Comparison of ENCODE assay signal across 8 cellular contexts in genomic region chr19:49018388-49019241, GRCh38. TPM values are rescaled to one million over a fixed set of nuclear protein-coding genes. Genes with fewer than 3 reads are reported as not detected.
DNase-seq lines count a peak whose midpoint lies in the region; ATAC-seq and TF ChIP-seq lines count a peak whose summit lies in the region.
"Not testable (repeated sequence)": the region's sequence is repeated elsewhere in the genome, so short reads cannot be mapped to it uniquely, and the experiment has no call there.

No MANE protein-coding gene starts in this region.

- H2BK12ac ChIP-seq in neuronal stem cell (ENCODE audit: low read length): not testable (repeated sequence)

- H2AFZ ChIP-seq in HCT116 (ENCODE audit: low read depth, low read length, poor library complexity, severe bottlenecking); neuronal stem cell (ENCODE audit: low read length): not testable (repeated sequence)

- H3K36me3 Mint-ChIP-seq in CD14-positive monocyte: peaks cover 25 to 34% of the 10 kb centered on the region in 2 donors
- H3K36me3 Mint-ChIP-seq in activated T-helper 2 cell treated with anti-CD3 and anti-CD28 coated beads, Interferon-gamma antibody, Interleukin-2, Interleukin-4, amounts not matched to agents 10 μg/mL and 5 μg/mL and 100 μg/mL, durations not matched to agents 14 hours and 24 hours and 36 hours (ENCODE audit: low read depth): peaks cover 21% of the 10 kb centered on the region

- BruUV-seq in HCT116 (replicated peaks; lab: Mats Ljungman, UMichigan): TSS peak; percentile 97

- H3K9ac ChIP-seq in HCT116 (ENCODE audit: low read length) (peak overlapping the region; percentile 77), stomach smooth muscle (ENCODE audit: low read length in 2 of 2) (peak overlapping the region in 1 of 2 donors; percentile 17)
- not testable (repeated sequence) for H3K9ac ChIP-seq in neuronal stem cell (ENCODE audit: low read depth, low read length, poor library complexity)

- H3K36me3 ChIP-seq in HCT116 (ENCODE audit: control insufficient read depth in 1 of 2, insufficient read depth in 2 of 2, low read length in 2 of 2): peaks cover 6 to 11% of the 10 kb centered on the region in 2 experiments; a peak in 2 of 4 replicates
- H3K36me3 ChIP-seq in effector memory CD4-positive, alpha-beta T cell (ENCODE audit: control insufficient read depth, insufficient read depth, low read length): not testable (repeated sequence)
- H3K36me3 ChIP-seq in neuronal stem cell (replicated peaks in 1 of 2; ENCODE audit: control insufficient read depth in 2 of 2, insufficient read depth in 2 of 2, low read length in 2 of 2): peaks cover 15 to 33% of the 10 kb centered on the region in 2 donors
- peaks cover 0 to 12% of the 10 kb centered on the region in 2 donors for H3K36me3 ChIP-seq in stomach smooth muscle (ENCODE audit: control insufficient read depth in 2 of 2, insufficient read depth in 2 of 2, low read length in 2 of 2)

- not testable (repeated sequence) for H2BK15ac ChIP-seq in neuronal stem cell (ENCODE audit: low read length)

- H3K4me2 ChIP-seq in HCT116 (ENCODE audit: low read length): peak overlapping the region; percentile 95
- H3K4me2 ChIP-seq in neuronal stem cell (ENCODE audit: insufficient read depth, low read length, poor library complexity, severe bottlenecking): peak overlapping the region; percentile 23

- H3K18ac ChIP-seq in neuronal stem cell (ENCODE audit: low read length): peak overlapping the region; percentile 15

- not testable (repeated sequence) for H3K79me2 ChIP-seq in HCT116 (ENCODE audit: insufficient read depth, low read length)

- intact Hi-C loops in CD14-positive monocyte (cut with micrococcal nuclease); HCT116 (cut with micrococcal nuclease); activated T-helper 2 cell treated with anti-CD3 and anti-CD28 coated beads, Interferon-gamma antibody, Interleukin-2, Interleukin-4, amounts not matched to agents 10 μg/mL and 5 μg/mL and 100 μg/mL, durations not matched to agents 14 hours and 24 hours and 36 hours (cut with micrococcal nuclease): not testable (repeated sequence)

- H3K4ac ChIP-seq in neuronal stem cell (ENCODE audit: low read length): not testable (repeated sequence)

- H2BK5ac ChIP-seq in neuronal stem cell (ENCODE audit: low read length): peak overlapping the region; percentile 75

- H3K9me3 Mint-ChIP-seq in CD14-positive monocyte: peaks cover 0 to 10% (median 5%) of the 10 kb centered on the region in 7 donors
- not testable (repeated sequence) for H3K9me3 Mint-ChIP-seq in activated T-helper 2 cell treated with anti-CD3 and anti-CD28 coated beads, Interferon-gamma antibody, Interleukin-2, Interleukin-4, amounts not matched to agents 10 μg/mL and 5 μg/mL and 100 μg/mL, durations not matched to agents 14 hours and 24 hours and 36 hours

- not testable (repeated sequence) for H3K27me3 ChIP-seq in HCT116 (ENCODE audit: insufficient read depth, low read length); effector memory CD4-positive, alpha-beta T cell (replicated peaks; ENCODE audit: control insufficient read depth, insufficient read depth, low read length, poor library complexity, severe bottlenecking)
- H3K27me3 ChIP-seq in neuronal stem cell (ENCODE audit: control insufficient read depth in 3 of 3, insufficient read depth in 3 of 3, low read depth in 1 of 3, low read length in 3 of 3) (peaks cover 0 to 25% (median 0%) of the 10 kb centered on the region in 3 experiments), stomach smooth muscle (ENCODE audit: control insufficient read depth in 1 of 2, insufficient read depth in 2 of 2, low read length in 2 of 2) (peaks cover 6 to 24% of the 10 kb centered on the region in 2 donors)

- RAD21 ChIA-PET in HCT116 (lab: Charles Lee; ENCODE audit: low non-redundant PET in 1 of 2, low total read pairs in 2 of 2, uncharacterized antibody in 2 of 2, unreplicated experiment in 2 of 2): not testable (repeated sequence)

- not testable (repeated sequence) for H3K9me2 ChIP-seq in HCT116 (ENCODE audit: insufficient read depth)

- TF ChIP-seq RAD21 in HCT116 (IDR thresholded peaks at IDR 0.05; ENCODE audit: low read depth): not testable (repeated sequence)

- POLR2A ChIA-PET in HCT116 (lab: Charles Lee): interaction anchor here (0.6 to 2.3 kb wide), 7 partner anchors 15 to 147 kb away, joined by 3 to 11 read pairs (median 4); partner anchors contain the start of genes CGB7, GYS1, PPP1R15A and RUVBL2

- not testable (repeated sequence) for H3K9me3 ChIP-seq in HCT116 (ENCODE audit: control insufficient read depth in 1 of 2, insufficient read depth in 1 of 2, low read depth in 1 of 2, low read length in 2 of 2); effector memory CD4-positive, alpha-beta T cell (ENCODE audit: control insufficient read depth, low read length); neuronal stem cell (replicated peaks in 1 of 2; ENCODE audit: control insufficient read depth in 2 of 2, insufficient read depth in 1 of 2, low read depth in 1 of 2, low read length in 2 of 2); stomach smooth muscle (ENCODE audit: control insufficient read depth in 2 of 2, low read length in 2 of 2)

- H3K27me3 Mint-ChIP-seq in CD14-positive monocyte (ENCODE audit: low read depth in 3 of 3): peaks cover 36 to 48% (median 48%) of the 10 kb centered on the region in 3 donors
- H3K27me3 Mint-ChIP-seq in activated T-helper 2 cell treated with anti-CD3 and anti-CD28 coated beads, Interferon-gamma antibody, Interleukin-2, Interleukin-4, amounts not matched to agents 10 μg/mL and 5 μg/mL and 100 μg/mL, durations not matched to agents 14 hours and 24 hours and 36 hours (ENCODE audit: low read depth): peaks cover 10% of the 10 kb centered on the region

- TF ChIP-seq POLR2A in HCT116 (IDR thresholded peaks at IDR 0.05; ENCODE audit: borderline replicate concordance, extremely low read depth, insufficient read depth, insufficient read length): not testable (repeated sequence)

- H3K27ac ChIP-seq in HCT116 (ENCODE audit: low read depth, low read length): peak overlapping the region; percentile 95
- H3K27ac ChIP-seq in effector memory CD4-positive, alpha-beta T cell (ENCODE audit: insufficient read depth, low read length, poor library complexity, severe bottlenecking); neuronal stem cell (replicated peaks; ENCODE audit: low read length); stomach smooth muscle (ENCODE audit: low read length): not testable (repeated sequence)

- H3K14ac ChIP-seq in neuronal stem cell (ENCODE audit: low read length): not testable (repeated sequence)

- no CpG with 5 or more reads among the region's 50 CpGs for WGBS in neuronal stem cell (ENCODE audit: extremely low coverage in 2 of 2, insufficient read length in 2 of 2, insufficient replicate concordance in 1 of 2), 2 donors

- H3K4me1 Mint-ChIP-seq in CD14-positive monocyte: peaks cover 29% of the 10 kb centered on the region
- peaks cover 20% of the 10 kb centered on the region for H3K4me1 Mint-ChIP-seq in activated T-helper 2 cell treated with anti-CD3 and anti-CD28 coated beads, Interferon-gamma antibody, Interleukin-2, Interleukin-4, amounts not matched to agents 10 μg/mL and 5 μg/mL and 100 μg/mL, durations not matched to agents 14 hours and 24 hours and 36 hours (ENCODE audit: low read depth)

- H3K23ac ChIP-seq in neuronal stem cell (ENCODE audit: low read depth, low read length, poor library complexity): not testable (repeated sequence)

- CTCF ChIA-PET in HCT116 (lab: Charles Lee): interaction anchor here (1.1 to 4.3 kb wide), 10 partner anchors 13 to 230 kb away, joined by 3 to 44 read pairs (median 6); partner anchors contain the start of genes CGB2, CGB7, GYS1 and RUVBL2

- not testable (repeated sequence) for TF ChIP-seq CTCF in CD14-positive monocyte (IDR thresholded peaks at IDR 0.05); HCT116 (IDR thresholded peaks at IDR 0.05 in 2 of 3, conservative IDR thresholded peaks at IDR 0.05 in 1 of 3; ENCODE audit: borderline replicate concordance in 1 of 3, insufficient read depth in 1 of 3, low read depth in 2 of 3, low read length in 2 of 3)

- peak overlapping the region in 3 of 7 donors; percentile 19 to 79 (median 25) for H3K27ac Mint-ChIP-seq in CD14-positive monocyte
- not testable (repeated sequence) for H3K27ac Mint-ChIP-seq in activated T-helper 2 cell treated with anti-CD3 and anti-CD28 coated beads, Interferon-gamma antibody, Interleukin-2, Interleukin-4, amounts not matched to agents 10 μg/mL and 5 μg/mL and 100 μg/mL, durations not matched to agents 14 hours and 24 hours and 36 hours

- H3K79me1 ChIP-seq in neuronal stem cell (ENCODE audit: low read depth, low read length): not testable (repeated sequence)

- H2AK5ac ChIP-seq in neuronal stem cell (ENCODE audit: low read depth, low read length): peak overlapping the region; percentile 37

- not testable (repeated sequence) for H4K8ac ChIP-seq in neuronal stem cell (ENCODE audit: low read depth, low read length)

- H4K20me1 ChIP-seq in HCT116 (ENCODE audit: insufficient read depth): not testable (repeated sequence)

- not testable (repeated sequence) for DNase-seq in CD14-positive monocyte (ENCODE audit: low spot score); HCT116 (ENCODE audit: low read depth, low spot score); activated T-helper 2 cell treated with anti-CD3 and anti-CD28 coated beads, Interferon-gamma antibody, Interleukin-2, Interleukin-4, amounts not matched to agents 10 μg/mL and 5 μg/mL and 100 μg/mL, durations not matched to agents 14 hours and 24 hours and 36 hours (ENCODE audit: low spot score); effector memory CD4-positive, alpha-beta T cell; neuronal stem cell (ENCODE audit: low spot score)
- DNase-seq in RKO (ENCODE audit: low spot score) (peak; percentile 51), iPS-NIHi11 (ENCODE audit: low spot score) (peak; percentile 3)

- H3K4me3 Mint-ChIP-seq in CD14-positive monocyte: peak overlapping the region; percentile 91 to 96
- peak overlapping the region; percentile 85 for H3K4me3 Mint-ChIP-seq in activated T-helper 2 cell treated with anti-CD3 and anti-CD28 coated beads, Interferon-gamma antibody, Interleukin-2, Interleukin-4, amounts not matched to agents 10 μg/mL and 5 μg/mL and 100 μg/mL, durations not matched to agents 14 hours and 24 hours and 36 hours (ENCODE audit: low read depth)

- H4K91ac ChIP-seq in neuronal stem cell (ENCODE audit: low read depth, low read length, poor library complexity): not testable (repeated sequence)

- H2BK120ac ChIP-seq in neuronal stem cell (ENCODE audit: low read depth, low read length): not testable (repeated sequence)

- peak; percentile 16 for ATAC-seq in HCT116

- H3K4me3 ChIP-seq in HCT116 (replicated peaks in 1 of 2; ENCODE audit: low read depth in 1 of 2, low read length in 2 of 2) (peak overlapping the region; percentile 53 to 60), stomach smooth muscle (ENCODE audit: low read length in 2 of 2) (peak overlapping the region; percentile 38 to 71)
- H3K4me3 ChIP-seq in effector memory CD4-positive, alpha-beta T cell (ENCODE audit: insufficient read depth, low read depth, low read length, poor library complexity, severe bottlenecking): peak overlapping the region; percentile 66
- H3K4me3 ChIP-seq in neuronal stem cell (ENCODE audit: low read length in 2 of 2): not testable (repeated sequence)

- peaks cover 31 to 55% of the 10 kb centered on the region in 2 experiments for H3K4me1 ChIP-seq in HCT116 (ENCODE audit: control insufficient read depth in 1 of 2, insufficient read depth in 2 of 2, low read length in 2 of 2)
- peaks cover 13% of the 10 kb centered on the region for H3K4me1 ChIP-seq in effector memory CD4-positive, alpha-beta T cell (ENCODE audit: control insufficient read depth, insufficient read depth, low read length, poor library complexity, severe bottlenecking)
- H3K4me1 ChIP-seq in neuronal stem cell (ENCODE audit: control insufficient read depth in 2 of 2, insufficient read depth in 1 of 2, low read depth in 1 of 2, low read length in 2 of 2): not testable (repeated sequence)
- peaks cover 14% of the 10 kb centered on the region for H3K4me1 ChIP-seq in stomach smooth muscle (ENCODE audit: control insufficient read depth, insufficient read depth, low read length)

RNA-seq across cellular contexts. Expression of gene LHB, which starts 1.7 kb away (rescaled TPM):
- not detected for polyA plus RNA-seq in CD14-positive monocyte
- total RNA-seq in HCT116 (2021; ENCODE audit: unreplicated experiment): 3.7 TPM
- 4.2 and 4.7 TPM in 2 replicates for polyA plus RNA-seq in HCT116 (2012)
- total RNA-seq in activated T-helper 2 cell treated with anti-CD3 and anti-CD28 coated beads, Interferon-gamma antibody, Interleukin-2, Interleukin-4, amounts not matched to agents 10 μg/mL and 5 μg/mL and 100 μg/mL, durations not matched to agents 14 hours and 24 hours and 36 hours: 0.41 TPM in 1 of 2 replicates, not detected in the other
- polyA plus RNA-seq in neuronal stem cell (2013, experiment 1 of 2): 0.10 TPM
- not detected for polyA plus RNA-seq in neuronal stem cell (2013, experiment 2 of 2)

RNA-seq across cellular contexts. Expression of gene CGB3, which starts 5.5 kb away (rescaled TPM):
- not detected for polyA plus RNA-seq in CD14-positive monocyte
- not detected for total RNA-seq in HCT116 (2021; ENCODE audit: unreplicated experiment)
- not detected in 2 replicates for polyA plus RNA-seq in HCT116 (2012)
- total RNA-seq in activated T-helper 2 cell treated with anti-CD3 and anti-CD28 coated beads, Interferon-gamma antibody, Interleukin-2, Interleukin-4, amounts not matched to agents 10 μg/mL and 5 μg/mL and 100 μg/mL, durations not matched to agents 14 hours and 24 hours and 36 hours: not detected in 2 replicates
- polyA plus RNA-seq in neuronal stem cell (2013, experiment 1 of 2): not detected
- not detected for polyA plus RNA-seq in neuronal stem cell (2013, experiment 2 of 2)

RNA-seq across cellular contexts. Expression of gene CGB2, which starts 13.1 kb away (rescaled TPM):
- not detected for polyA plus RNA-seq in CD14-positive monocyte
- total RNA-seq in HCT116 (2021; ENCODE audit: unreplicated experiment): 5.0 TPM
- 6.4 and 7.5 TPM in 2 replicates for polyA plus RNA-seq in HCT116 (2012)
- 0.28 TPM in 1 of 2 replicates, not detected in the other for total RNA-seq in activated T-helper 2 cell treated with anti-CD3 and anti-CD28 coated beads, Interferon-gamma antibody, Interleukin-2, Interleukin-4, amounts not matched to agents 10 μg/mL and 5 μg/mL and 100 μg/mL, durations not matched to agents 14 hours and 24 hours and 36 hours
- polyA plus RNA-seq in neuronal stem cell (2013, experiment 1 of 2): 0.24 TPM
- polyA plus RNA-seq in neuronal stem cell (2013, experiment 2 of 2): 0.06 TPM

RNA-seq across cellular contexts. Expression of gene CGB1, which starts 18.1 kb away (rescaled TPM):
- not detected for polyA plus RNA-seq in CD14-positive monocyte
- total RNA-seq in HCT116 (2021; ENCODE audit: unreplicated experiment): 0.76 TPM
- 0.23 and 0.57 TPM in 2 replicates for polyA plus RNA-seq in HCT116 (2012)
- not detected in 2 replicates for total RNA-seq in activated T-helper 2 cell treated with anti-CD3 and anti-CD28 coated beads, Interferon-gamma antibody, Interleukin-2, Interleukin-4, amounts not matched to agents 10 μg/mL and 5 μg/mL and 100 μg/mL, durations not matched to agents 14 hours and 24 hours and 36 hours
- not detected for polyA plus RNA-seq in neuronal stem cell (2013, experiment 1 of 2)
- not detected for polyA plus RNA-seq in neuronal stem cell (2013, experiment 2 of 2)

RNA-seq across cellular contexts. Expression of gene RUVBL2, which starts 24.9 kb away (rescaled TPM):
- polyA plus RNA-seq in CD14-positive monocyte: 10 to 100 TPM; 40.1 to 41.9 TPM
- 270 TPM for total RNA-seq in HCT116 (2021; ENCODE audit: unreplicated experiment)
- 410 and 435 TPM in 2 replicates for polyA plus RNA-seq in HCT116 (2012)
- total RNA-seq in activated T-helper 2 cell treated with anti-CD3 and anti-CD28 coated beads, Interferon-gamma antibody, Interleukin-2, Interleukin-4, amounts not matched to agents 10 μg/mL and 5 μg/mL and 100 μg/mL, durations not matched to agents 14 hours and 24 hours and 36 hours: 160 and 170 TPM in 2 replicates
- 76.7 TPM for polyA plus RNA-seq in neuronal stem cell (2013, experiment 1 of 2)
- polyA plus RNA-seq in neuronal stem cell (2013, experiment 2 of 2): 72.0 TPM
